Comparison of ENCODE assay signal across 8 cellular contexts in the genomic region with DNA sequence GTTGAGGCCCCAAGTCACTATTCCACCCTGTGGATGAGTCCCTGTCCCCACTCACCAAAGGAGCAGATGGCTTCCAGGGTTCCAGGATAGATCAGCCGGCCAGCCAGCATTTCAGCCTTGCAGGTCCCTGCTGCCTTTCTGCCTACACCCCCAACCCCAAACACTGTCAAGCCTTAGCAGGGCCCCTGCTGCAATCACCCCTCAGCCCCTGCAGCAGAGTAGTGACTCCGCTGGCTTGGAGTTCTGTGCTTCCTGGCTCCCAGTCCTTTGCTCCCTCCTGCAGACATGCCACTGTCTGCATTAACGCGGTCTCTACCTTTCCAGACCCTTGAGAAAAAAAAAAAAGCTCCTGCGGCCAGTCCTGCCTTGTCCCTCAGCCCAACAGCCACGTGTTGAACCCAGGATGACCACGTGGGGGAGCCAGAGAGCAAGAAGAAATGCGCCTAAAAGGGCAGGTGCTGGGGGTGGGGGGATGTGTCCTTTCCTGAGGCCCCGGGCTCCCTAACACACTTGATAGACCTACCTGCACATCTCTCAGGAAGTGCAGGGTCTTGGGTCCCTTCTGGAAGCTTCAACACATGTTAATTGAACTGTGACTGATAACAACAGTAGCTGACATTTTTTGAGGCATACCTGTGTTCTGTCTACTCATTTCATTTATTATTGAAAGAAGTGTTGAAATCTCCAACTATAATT. TPM values are rescaled to one million over a fixed set of nuclear protein-coding genes. Genes with fewer than 3 reads are reported as not detected.
DNase-seq lines count a peak whose midpoint lies in the region; ATAC-seq and TF ChIP-seq lines count a peak whose summit lies in the region.

No MANE protein-coding gene starts in this region.

- H3K36me3 Mint-ChIP-seq in activated naive CD4-positive, alpha-beta T cell treated with anti-CD3 and anti-CD28 coated beads, Interleukin-2, amount 50 U/mL, for 24 hours: no peaks in the 10 kb centered on the region

- no peaks in the 10 kb centered on the region for H3K9me3 Mint-ChIP-seq in activated naive CD4-positive, alpha-beta T cell treated with anti-CD3 and anti-CD28 coated beads, Interleukin-2, amount 50 U/mL, for 24 hours

- H3K4me3 ChIP-seq in cardiac muscle cell: no peak overlapping the region

- H3K4me1 ChIP-seq in cardiac muscle cell (ENCODE audit: low read depth): peaks cover 3% of the 10 kb centered on the region

- H3K27me3 Mint-ChIP-seq in activated naive CD4-positive, alpha-beta T cell treated with anti-CD3 and anti-CD28 coated beads, Interleukin-2, amount 50 U/mL, for 24 hours: no peaks in the 10 kb centered on the region

- DNase-seq in NCI-H1436 (lab: John Stamatoyannopoulos, UW): peak; percentile 78
- no peak for DNase-seq in NCI-H1436 treated with DMSO at 0.1 percent for 48 hours (lab: John Stamatoyannopoulos, UW)
- DNase-seq in M059J (ENCODE audit: low read depth): peak; percentile 58
- DNase-seq in SKM-1 treated with dmso at 0.1 percent for 144 hours (lab: John Stamatoyannopoulos, UW; ENCODE audit: unreplicated experiment): peak; percentile 45
- DNase-seq in cardiac muscle cell (ENCODE audit: low read depth in 1 of 2, low spot score in 1 of 2): peak; percentile 57 to 82
- DNase-seq in retina: peak; percentile 76

- no peaks in the 10 kb centered on the region for H3K36me3 ChIP-seq in cardiac muscle cell

- ATAC-seq in GM21515 (IDR thresholded peaks at IDR 0.05; ENCODE audit: unreplicated experiment): no peak

- peak; percentile 91 for TF ChIP-seq CTCF in cardiac muscle cell (IDR thresholded peaks at IDR 0.05; ENCODE audit: low read depth, low read length)

- no peak overlapping the region for H3K27ac ChIP-seq in cardiac muscle cell

- H3K27ac Mint-ChIP-seq in activated naive CD4-positive, alpha-beta T cell treated with anti-CD3 and anti-CD28 coated beads, Interleukin-2, amount 50 U/mL, for 24 hours: peak overlapping the region; percentile 55

- no peaks in the 10 kb centered on the region for H3K27me3 ChIP-seq in cardiac muscle cell

- H3K4me1 Mint-ChIP-seq in activated naive CD4-positive, alpha-beta T cell treated with anti-CD3 and anti-CD28 coated beads, Interleukin-2, amount 50 U/mL, for 24 hours: peaks cover 22% of the 10 kb centered on the region

- no peaks in the 10 kb centered on the region for H3K9me3 ChIP-seq in cardiac muscle cell (ENCODE audit: low read depth)

- H3K4me3 Mint-ChIP-seq in activated naive CD4-positive, alpha-beta T cell treated with anti-CD3 and anti-CD28 coated beads, Interleukin-2, amount 50 U/mL, for 24 hours: no peak overlapping the region

RNA-seq across cellular contexts. Expression of gene RASSF5, which starts 37.4 kb away (rescaled TPM):
- total RNA-seq in M059J (2014; rRNA removed; shearing (Covaris generic)): 1.6 and 4.1 TPM in 2 replicates
- 45.3 and 50.7 TPM in 2 replicates for total RNA-seq in cardiac muscle cell
- polyA plus RNA-seq in cardiac muscle cell: 40.9 and 42.0 TPM in 2 replicates
